In the genomic region with DNA sequence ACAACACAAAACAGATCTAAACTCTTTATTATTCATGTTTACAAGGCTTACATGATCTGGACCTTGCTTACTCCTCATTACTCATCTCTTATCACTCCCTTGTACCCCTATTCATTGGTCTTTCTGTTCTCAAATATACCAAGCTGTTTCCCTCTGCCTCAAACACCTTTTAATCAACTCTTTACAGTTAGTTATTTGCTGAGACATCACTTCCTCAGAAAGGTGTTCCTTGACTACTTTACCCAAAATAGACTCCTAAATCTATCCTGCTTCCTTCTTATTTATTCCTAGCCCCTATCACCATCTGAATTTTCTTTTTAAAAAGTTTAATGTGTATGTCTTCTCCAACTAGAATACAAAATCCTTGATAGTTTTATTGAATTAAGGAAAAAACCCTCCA, we compare ENCODE assay signal across 7 cellular contexts.
"Had no signal": no experiment of that assay in that cellular context is flagged by ENCODE, and none has a peak within 500 bp of the region (broad histone marks: within the 10 kb centered on the region; RNA-seq: fewer than 3 reads in every experiment).

No MANE protein-coding gene starts in this region.

- H3K27me3 Mint-ChIP-seq: IgD-negative memory B cell had no signal

- H3K27ac ChIP-seq: GM23248, HL-60 had no signal

- H3K27ac Mint-ChIP-seq: HFFc6, IgD-negative memory B cell had no signal

- DNase-seq: GM23248, GOT3, H7, HFFc6 had no signal

- H3K4me3 Mint-ChIP-seq: HFFc6, IgD-negative memory B cell had no signal

- H2AFZ ChIP-seq: GM23248 had no signal

- H3K9me3 ChIP-seq: HAP-1 had no signal

- H3K9me3 Mint-ChIP-seq: HFFc6, IgD-negative memory B cell had no signal

- H3K4me3 ChIP-seq: GM23248, HAP-1 had no signal

- H3K4me1 ChIP-seq: HAP-1 had no signal

- H3K9ac ChIP-seq: GM23248 had no signal
